Comparison of ENCODE assay signal across 1 cellular context in genomic region chr11:6571434-6572008, GRCh38.
TF ChIP-seq lines count a peak whose summit lies in the region.

No MANE protein-coding gene starts in this region.

TF ChIP-seq in H1, 55 proteins besides CTCF, POLR2A, EP300 and RAD21:
- TF ChIP-seq ATF3 (IDR thresholded peaks at IDR 0.05; ENCODE audit: insufficient read depth, low read depth, low read length): no peak
- no peak for TF ChIP-seq PHF8 (conservative IDR thresholded peaks at IDR 0.05; ENCODE audit: low read depth, low read length)
- no peak for TF ChIP-seq MAFK (IDR thresholded peaks at IDR 0.05; ENCODE audit: low read depth, low read length)
- TF ChIP-seq TAF1 (IDR thresholded peaks at IDR 0.05; ENCODE audit: low read depth, low read length): no peak
- no peak for TF ChIP-seq POU5F1 (IDR thresholded peaks at IDR 0.05; ENCODE audit: low read depth, low read length)
- TF ChIP-seq JUND (IDR thresholded peaks at IDR 0.05; ENCODE audit: low read length): no peak
- no peak for TF ChIP-seq ATF2 (IDR thresholded peaks at IDR 0.05; ENCODE audit: low read length)
- TF ChIP-seq SIN3A (conservative IDR thresholded peaks at IDR 0.05 in 1 of 2, IDR thresholded peaks at IDR 0.05 in 1 of 2; ENCODE audit: low read depth in 1 of 2, low read length in 2 of 2): no peak
- no peak for TF ChIP-seq SP4 (IDR thresholded peaks at IDR 0.05; ENCODE audit: low read length)
- no peak for TF ChIP-seq YY1 (IDR thresholded peaks at IDR 0.05; ENCODE audit: low read depth, low read length)
- TF ChIP-seq TCF12 (IDR thresholded peaks at IDR 0.05; ENCODE audit: low read depth, low read length): no peak
TF ChIP-seq in H1: peak in this region for 0.
